ENCODE assay signal across 15 cellular contexts in genomic region chr15:48868549-48868948, GRCh38. TPM values are rescaled to one million over a fixed set of nuclear protein-coding genes. Genes with fewer than 3 reads are reported as not detected.
DNase-seq lines count a peak whose midpoint lies in the region; ATAC-seq and TF ChIP-seq lines count a peak whose summit lies in the region.
"Had no signal": no experiment of that assay in that cellular context is flagged by ENCODE, and none has a peak within 500 bp of the region (broad histone marks: within the 10 kb centered on the region; RNA-seq: fewer than 3 reads in every experiment).

No MANE protein-coding gene starts in this region.

- H3K27me3 Mint-ChIP-seq in T-cell, result peaks cover 44 to 45% of the 10 kb centered on the region in 2 donors

- ATAC-seq in T-cell (replicated peaks in 1 of 4), result no peak
- ATAC-seq: GM12878, HepG2 had no signal

- DNase-seq in AG09319 (ENCODE audit: extremely low read depth, low read depth), result peak; percentile 78
- DNase-seq in HT-29 (ENCODE audit: low spot score), result peak; percentile 13
- DNase-seq in SW480 (ENCODE audit: low spot score), result peak; percentile 19
- peak; percentile 67 to 84 for DNase-seq in foreskin fibroblast
- DNase-seq in NCI-H345 (lab: John Stamatoyannopoulos, UW), result no peak
- DNase-seq in T-cell, result no peak
- no peak for DNase-seq in C1 segment of cervical spinal cord (lab: John Stamatoyannopoulos, UW)
- no peak for DNase-seq in activated T-cell treated with anti-CD3 and anti-CD28 coated beads, Interleukin-2, amount 50 U/mL, for 1 hour
- DNase-seq: activated CD4-positive, alpha-beta memory T cell treated with anti-CD3 and anti-CD28 coated beads, Interleukin-2, amount 10 ng/mL, durations not matched to agents 7 days and 5 days; activated naive CD8-positive, alpha-beta T cell treated with anti-CD3 and anti-CD28 coated beads, Interleukin-2, amount 10 ng/mL, durations not matched to agents 7 days and 5 days; NCI-H2171 had no signal

- H3K27ac Mint-ChIP-seq in T-cell, result no peak overlapping the region
- H3K27ac Mint-ChIP-seq: activated CD4-positive, alpha-beta memory T cell treated with anti-CD3 and anti-CD28 coated beads, Interleukin-2, amount 10 ng/mL, durations not matched to agents 7 days and 5 days; activated naive CD8-positive, alpha-beta T cell treated with anti-CD3 and anti-CD28 coated beads, Interleukin-2, amount 10 ng/mL, durations not matched to agents 7 days and 5 days; stimulated activated naive CD8-positive, alpha-beta T cell treated with anti-CD3 and anti-CD28 coated beads, Interleukin-15, Interleukin-2, amounts not matched to agents 100 ng/mL and 50 ng/mL, for 24 hours had no signal

- H3K36me3 Mint-ChIP-seq in T-cell, result no peaks in the 10 kb centered on the region
- H3K36me3 Mint-ChIP-seq: activated naive CD8-positive, alpha-beta T cell treated with anti-CD3 and anti-CD28 coated beads, Interleukin-2, amount 10 ng/mL, durations not matched to agents 7 days and 5 days had no signal

- POLR2A ChIA-PET in T-cell (lab: Charles Lee), result interaction anchor here in 1 of 2 donors (0.6 kb wide), 1 partner anchor 61 kb away, joined by 6 read pairs; no protein-coding TSS in a partner anchor

- no peak overlapping the region for H3K4me3 ChIP-seq in foreskin fibroblast (ENCODE audit: low read depth in 1 of 2, low read length in 2 of 2)
- H3K4me3 ChIP-seq: GM12878 had no signal

- no peaks in the 10 kb centered on the region for H3K4me1 Mint-ChIP-seq in T-cell
- H3K4me1 Mint-ChIP-seq: activated CD4-positive, alpha-beta memory T cell treated with anti-CD3 and anti-CD28 coated beads, Interleukin-2, amount 10 ng/mL, durations not matched to agents 7 days and 5 days; activated naive CD8-positive, alpha-beta T cell treated with anti-CD3 and anti-CD28 coated beads, Interleukin-2, amount 10 ng/mL, durations not matched to agents 7 days and 5 days had no signal

- no peak overlapping the region for H3K4me3 Mint-ChIP-seq in T-cell
- H3K4me3 Mint-ChIP-seq: activated CD4-positive, alpha-beta memory T cell treated with anti-CD3 and anti-CD28 coated beads, Interleukin-2, amount 10 ng/mL, durations not matched to agents 7 days and 5 days; activated naive CD8-positive, alpha-beta T cell treated with anti-CD3 and anti-CD28 coated beads, Interleukin-2, amount 10 ng/mL, durations not matched to agents 7 days and 5 days; neural crest cell; stimulated activated naive CD8-positive, alpha-beta T cell treated with anti-CD3 and anti-CD28 coated beads, Interleukin-15, Interleukin-2, amounts not matched to agents 100 ng/mL and 50 ng/mL, for 24 hours had no signal

- no peak for TF ChIP-seq CTCF in AG09319 (IDR thresholded peaks at IDR 0.05; ENCODE audit: low read depth, low read length)
- TF ChIP-seq CTCF in foreskin fibroblast (IDR thresholded peaks at IDR 0.05; ENCODE audit: low read depth, low read length), result no peak

- H3K9me3 Mint-ChIP-seq in T-cell, result no peaks in the 10 kb centered on the region
- H3K9me3 Mint-ChIP-seq: activated CD4-positive, alpha-beta memory T cell treated with anti-CD3 and anti-CD28 coated beads, Interleukin-2, amount 10 ng/mL, durations not matched to agents 7 days and 5 days; activated naive CD8-positive, alpha-beta T cell treated with anti-CD3 and anti-CD28 coated beads, Interleukin-2, amount 10 ng/mL, durations not matched to agents 7 days and 5 days; neural crest cell; stimulated activated naive CD8-positive, alpha-beta T cell treated with anti-CD3 and anti-CD28 coated beads, Interleukin-15, Interleukin-2, amounts not matched to agents 100 ng/mL and 50 ng/mL, for 24 hours had no signal

- CTCF ChIA-PET in T-cell (lab: Charles Lee), result no interaction called here

RNA-seq across cellular contexts. Expression of gene EID1, which starts 9.4 kb away (rescaled TPM):
- 74.0 and 76.7 TPM in 2 replicates for total RNA-seq in HT-29 (2014; rRNA removed; shearing (Covaris generic))
- 10 to 100 TPM; 43.4 to 82.0 (median 74.4) TPM for total RNA-seq in T-cell

RNA-seq across cellular contexts. Expression of gene CEP152, which starts 57.7 kb away (rescaled TPM):
- 11.1 and 15.2 TPM in 2 replicates for total RNA-seq in HT-29 (2014; rRNA removed; shearing (Covaris generic))
- total RNA-seq in T-cell, result 10 to 100 TPM in 3 of 5 donors, 1 to 10 TPM in 2; 6.6 to 11.4 (median 10.3) TPM

Comparison
In these comparisons a context has a peak if more than half of its experiments do, and no peak if none do; other contexts are left out.
1. DNase-seq: peak in AG09319 (single experiment), HT-29 (single experiment), SW480 (single experiment) and foreskin fibroblast (2 of 2); none in NCI-H345 (single experiment), T-cell (0 of 34), C1 segment of cervical spinal cord (0 of 14) and activated T-cell treated with anti-CD3 and anti-CD28 coated beads, Interleukin-2, amount 50 U/mL, for 1 hour (single experiment).